8 cellular contexts compared by ENCODE assay signal in the genomic region with DNA sequence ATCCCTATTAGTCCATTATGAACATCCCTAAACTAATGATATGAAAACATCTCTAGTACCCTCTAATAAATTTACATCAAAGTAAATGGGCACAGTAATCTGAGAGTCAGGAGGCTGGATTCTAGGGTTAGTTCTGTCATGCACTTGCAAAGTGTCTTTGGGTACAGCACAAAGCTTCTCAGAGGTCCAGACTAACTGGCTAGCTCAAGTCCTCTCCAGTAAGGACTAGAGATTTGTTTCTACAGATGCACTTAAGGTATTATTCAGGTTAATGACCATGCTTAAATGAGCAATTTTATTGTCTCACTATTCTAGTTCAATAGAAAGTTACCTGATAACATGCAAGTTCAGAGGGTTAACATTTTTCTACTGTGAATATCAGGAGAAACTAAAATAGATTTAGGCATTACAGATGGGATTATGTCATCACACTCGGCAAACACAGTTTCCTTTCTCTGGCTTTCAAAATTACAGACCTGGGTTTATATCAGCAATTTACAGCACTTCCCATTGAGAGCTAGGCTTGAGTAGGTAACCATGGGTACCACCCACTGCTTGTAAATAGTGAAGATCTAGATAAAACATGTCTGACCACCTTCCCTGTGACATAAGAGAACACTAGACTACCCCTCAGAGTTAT.
DNase-seq lines count a peak whose midpoint lies in the region; ATAC-seq lines count a peak whose summit lies in the region.

No MANE protein-coding gene starts in this region.

- H3K27me3 Mint-ChIP-seq in activated naive CD8-positive, alpha-beta T cell treated with anti-CD3 and anti-CD28 coated beads, Interleukin-2, amount 10 ng/mL, durations not matched to agents 7 days and 5 days, result no peaks in the 10 kb centered on the region
- H3K27me3 Mint-ChIP-seq in natural killer cell treated with Interleukin-12 subunit alpha and Interleukin-12 subunit beta and Interleukin-15 and Interleukin-18, amount 100 ng/mL, for 72 hours, result no peaks in the 10 kb centered on the region

- peak overlapping the region; percentile 29 for H3K4me3 Mint-ChIP-seq in activated naive CD8-positive, alpha-beta T cell treated with anti-CD3 and anti-CD28 coated beads, Interleukin-2, amount 10 ng/mL, durations not matched to agents 7 days and 5 days
- H3K4me3 Mint-ChIP-seq in natural killer cell treated with Interleukin-12 subunit alpha and Interleukin-12 subunit beta and Interleukin-15 and Interleukin-18, amount 100 ng/mL, for 72 hours, result peak overlapping the region; percentile 1

- POLR2A ChIA-PET in activated naive CD8-positive, alpha-beta T cell treated with anti-CD3 and anti-CD28 coated beads, Interleukin-2, amount 10 ng/mL, durations not matched to agents 7 days and 5 days (lab: Charles Lee), result interaction anchor here (1.3 kb wide), 1 partner anchor 453 kb away, joined by 3 read pairs; a partner anchor contains a TSS

- peak; percentile 86 for ATAC-seq in activated naive CD8-positive, alpha-beta T cell treated with anti-CD3 and anti-CD28 coated beads, Interleukin-2, amount 10 ng/mL, durations not matched to agents 7 days and 5 days (ENCODE audit: low read depth)
- ATAC-seq in natural killer cell treated with Interleukin-12 subunit alpha and Interleukin-12 subunit beta and Interleukin-15 and Interleukin-18, amount 100 ng/mL, for 72 hours, result peak in 1 of 2 donors; percentile 76

- no peaks in the 10 kb centered on the region for H3K9me3 Mint-ChIP-seq in activated naive CD8-positive, alpha-beta T cell treated with anti-CD3 and anti-CD28 coated beads, Interleukin-2, amount 10 ng/mL, durations not matched to agents 7 days and 5 days
- H3K9me3 Mint-ChIP-seq in natural killer cell treated with Interleukin-12 subunit alpha and Interleukin-12 subunit beta and Interleukin-15 and Interleukin-18, amount 100 ng/mL, for 72 hours, result no peaks in the 10 kb centered on the region

- H3K27ac Mint-ChIP-seq in activated naive CD8-positive, alpha-beta T cell treated with anti-CD3 and anti-CD28 coated beads, Interleukin-2, amount 10 ng/mL, durations not matched to agents 7 days and 5 days, result peak overlapping the region; percentile 78
- no peak overlapping the region for H3K27ac Mint-ChIP-seq in natural killer cell treated with Interleukin-12 subunit alpha and Interleukin-12 subunit beta and Interleukin-15 and Interleukin-18, amount 100 ng/mL, for 72 hours

- DNase-seq in SKM-1 treated with dmso at 0.1 percent for 144 hours (lab: John Stamatoyannopoulos, UW; ENCODE audit: unreplicated experiment) (peak; percentile 6), SKM-1 (lab: John Stamatoyannopoulos, UW; ENCODE audit: unreplicated experiment) (no peak), NCI-H2029 (lab: John Stamatoyannopoulos, UW) (peak; percentile 95), NCI-H187 treated with DMSO at 0.1 percent for 48 hours (lab: John Stamatoyannopoulos, UW) (no peak), A172 (ENCODE audit: low spot score) (no peak)
- DNase-seq in activated naive CD8-positive, alpha-beta T cell treated with anti-CD3 and anti-CD28 coated beads, Interleukin-2, amount 10 ng/mL, durations not matched to agents 7 days and 5 days, result no peak
- no peak for DNase-seq in natural killer cell treated with Interleukin-12 subunit alpha and Interleukin-12 subunit beta and Interleukin-15 and Interleukin-18, amount 100 ng/mL, for 72 hours (ENCODE audit: low spot score)
- DNase-seq in stimulated activated CD4-positive, alpha-beta T cell treated with anti-CD3 and anti-CD28 coated beads, Interleukin-4, amount 100 ng/mL, for 4 hours, result no peak

- peaks cover 44% of the 10 kb centered on the region for H3K4me1 Mint-ChIP-seq in activated naive CD8-positive, alpha-beta T cell treated with anti-CD3 and anti-CD28 coated beads, Interleukin-2, amount 10 ng/mL, durations not matched to agents 7 days and 5 days
- peaks cover 11 to 28% of the 10 kb centered on the region in 2 donors for H3K4me1 Mint-ChIP-seq in natural killer cell treated with Interleukin-12 subunit alpha and Interleukin-12 subunit beta and Interleukin-15 and Interleukin-18, amount 100 ng/mL, for 72 hours (ENCODE audit: low read depth in 2 of 2)

- peaks cover 9% of the 10 kb centered on the region for H3K36me3 Mint-ChIP-seq in activated naive CD8-positive, alpha-beta T cell treated with anti-CD3 and anti-CD28 coated beads, Interleukin-2, amount 10 ng/mL, durations not matched to agents 7 days and 5 days
- peaks cover 6% of the 10 kb centered on the region for H3K36me3 Mint-ChIP-seq in natural killer cell treated with Interleukin-12 subunit alpha and Interleukin-12 subunit beta and Interleukin-15 and Interleukin-18, amount 100 ng/mL, for 72 hours

Comparison
In these comparisons a context has a peak if more than half of its experiments do, and no peak if none do; other contexts are left out.
1. DNase-seq: peak in SKM-1 treated with dmso at 0.1 percent for 144 hours (single experiment) and NCI-H2029 (single experiment); none in SKM-1 (single experiment), activated naive CD8-positive, alpha-beta T cell treated with anti-CD3 and anti-CD28 coated beads, Interleukin-2, amount 10 ng/mL, durations not matched to agents 7 days and 5 days (single experiment), natural killer cell treated with Interleukin-12 subunit alpha and Interleukin-12 subunit beta and Interleukin-15 and Interleukin-18, amount 100 ng/mL, for 72 hours (single experiment), stimulated activated CD4-positive, alpha-beta T cell treated with anti-CD3 and anti-CD28 coated beads, Interleukin-4, amount 100 ng/mL, for 4 hours (0 of 2), NCI-H187 treated with DMSO at 0.1 percent for 48 hours (single experiment) and A172 (single experiment).